In the genomic region with DNA sequence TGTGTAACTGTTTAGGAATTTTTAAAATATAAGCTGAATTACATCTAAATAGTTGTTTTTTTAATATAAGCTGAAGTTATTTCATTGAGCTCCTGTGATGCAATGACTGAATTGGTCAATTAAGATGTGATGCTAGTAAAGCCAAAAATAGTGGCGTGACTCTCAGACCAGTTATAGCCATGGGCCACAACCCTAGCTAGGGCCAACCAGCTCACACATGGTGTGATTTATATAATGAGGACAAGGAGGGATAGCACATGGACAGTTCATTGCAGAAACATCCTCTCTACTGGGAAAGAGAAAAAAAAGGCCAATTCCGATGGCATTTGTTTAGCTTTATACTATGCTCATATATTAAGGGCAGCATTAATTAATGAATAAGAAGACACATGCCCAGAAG, we compare ENCODE assay signal across 26 cellular contexts.
"Had no signal": no experiment of that assay in that cellular context is flagged by ENCODE, and none has a peak within 500 bp of the region (broad histone marks: within the 10 kb centered on the region; RNA-seq: fewer than 3 reads in every experiment).

No MANE protein-coding gene starts in this region.

- ATAC-seq: stimulated activated effector memory CD8-positive, alpha-beta T cell treated with anti-CD3 and anti-CD28 coated beads, Interleukin-12 subunit alpha, Interleukin-12 subunit beta, amount 100 ng/mL, for 72 hours; stimulated activated memory B cell treated with anti-CD40 and anti-IgM and Interleukin-4, amounts not matched to agents 10 μg/mL and 1 μg/mL and 100 μg/mL, for 72 hours; stimulated activated naive B cell treated with anti-CD40 and anti-IgM and Interleukin-4, amounts not matched to agents 10 μg/mL and 1 μg/mL and 100 μg/mL, for 72 hours; stimulated activated naive CD8-positive, alpha-beta T cell treated with anti-CD3 and anti-CD28 coated beads, Interleukin-15, amount 100 ng/mL, for 72 hours; stimulated activated naive CD8-positive, alpha-beta T cell treated with anti-CD3 and anti-CD28 coated beads, Interleukin-15, Interleukin-2, amounts not matched to agents 100 U/mL and 50 U/mL, for 24 hours; upper lobe of right lung had no signal

- H3K27ac ChIP-seq: stomach, suprapubic skin, testis, thoracic aorta, thyroid gland, tibial artery, tibial nerve, transverse colon, upper lobe of left lung, upper lobe of right lung, uterus, vagina had no signal

- H3K4me3 ChIP-seq: stomach, suprapubic skin, testis, thoracic aorta, thyroid gland, tibial artery, tibial nerve, transverse colon, upper lobe of left lung, upper lobe of right lung, uterus, vagina had no signal

- H3K4me1 ChIP-seq: stomach, suprapubic skin, testis, tibial artery, tibial nerve, transverse colon, upper lobe of left lung, upper lobe of right lung, uterus, vagina had no signal

- DNase-seq: stimulated activated CD4-positive, alpha-beta T cell treated with anti-CD3 and anti-CD28 coated beads, Interleukin-2, amount 100 ng/mL, for 48 hours; stimulated activated CD4-positive, alpha-beta T cell treated with anti-CD3 and anti-CD28 coated beads, Interleukin-4, amount 100 ng/mL, for 1 hour; stimulated activated CD4-positive, alpha-beta T cell treated with anti-CD3 and anti-CD28 coated beads, Interleukin-4, amount 100 ng/mL, for 24 hours; stimulated activated CD4-positive, alpha-beta T cell treated with anti-CD3 and anti-CD28 coated beads, Interleukin-4, amount 100 ng/mL, for 4 hours; stimulated activated CD8-positive, alpha-beta memory T cell treated with anti-CD3 and anti-CD28 coated beads, Interleukin-4, amount 100 ng/mL, for 48 hours; stimulated activated naive B cell treated with anti-CD40 and anti-IgM and Interleukin-4, amounts not matched to agents 10 μg/mL and 1 μg/mL and 100 μg/mL, for 72 hours; stimulated activated naive CD4-positive, alpha-beta T cell; stimulated activated naive CD4-positive, alpha-beta T cell treated with Interleukin-2 at 50 U/mL for 16 hours; stimulated activated naive CD8-positive, alpha-beta T cell treated with anti-CD3 and anti-CD28 coated beads, Interleukin-15, amount 100 ng/mL, for 72 hours; stimulated activated naive CD8-positive, alpha-beta T cell treated with anti-CD3 and anti-CD28 coated beads, Interleukin-15, Interleukin-2, amounts not matched to agents 100 U/mL and 50 U/mL, for 24 hours; stomach; substantia nigra; testis; thyroid gland; tibial artery; transverse colon; trophoblast cell; upper lobe of left lung; upper lobe of right lung; uterus had no signal

- H3K9me3 ChIP-seq: stomach, suprapubic skin, testis, thoracic aorta, thyroid gland, tibial artery, tibial nerve, transverse colon, upper lobe of left lung, upper lobe of right lung, uterus, vagina had no signal

- H3K27me3 ChIP-seq: stomach, suprapubic skin, testis, thyroid gland, tibial artery, tibial nerve, transverse colon, upper lobe of left lung, upper lobe of right lung, uterus, vagina had no signal

- H3K36me3 ChIP-seq: stomach, suprapubic skin, thoracic aorta, thyroid gland, tibial artery, tibial nerve, transverse colon, upper lobe of left lung, upper lobe of right lung, uterus, vagina had no signal
